2 cellular contexts compared by ENCODE assay signal in genomic region chr15:32706704-32707103, GRCh38.
TF ChIP-seq lines count a peak whose summit lies in the region.

No MANE protein-coding gene starts in this region.

TF ChIP-seq in HCT116, 20 proteins besides CTCF, POLR2A, EP300 and RAD21 (continued from another document):
- TF ChIP-seq ELF1 (IDR thresholded peaks at IDR 0.05; ENCODE audit: borderline replicate concordance, low read depth) = no peak
- no peak for TF ChIP-seq SP1 (IDR thresholded peaks at IDR 0.05; ENCODE audit: low read depth)
- TF ChIP-seq ZFX (IDR thresholded peaks at IDR 0.05) = no peak
- TF ChIP-seq SRF (IDR thresholded peaks at IDR 0.05; ENCODE audit: low read depth) = no peak
- TF ChIP-seq JUND (IDR thresholded peaks at IDR 0.05) = no peak
- TF ChIP-seq MAX (IDR thresholded peaks at IDR 0.05) = no peak
- no peak for TF ChIP-seq REST (IDR thresholded peaks at IDR 0.05; ENCODE audit: low read depth)

TF ChIP-seq in SK-N-SH, 30 proteins besides CTCF, POLR2A, EP300 and RAD21 (continued from another document):
- TF ChIP-seq EZH2phosphoT487 (IDR thresholded peaks at IDR 0.05; ENCODE audit: borderline replicate concordance, low read depth) (no peak), TCF12 (IDR thresholded peaks at IDR 0.05) (peak; percentile 56; the same call in 1 of the 2 replicates), RXRA (IDR thresholded peaks at IDR 0.05; ENCODE audit: borderline replicate concordance, low read depth) (no peak), SMC3 (IDR thresholded peaks at IDR 0.05; ENCODE audit: low read depth, low read length) (no peak), FOXM1 (IDR thresholded peaks at IDR 0.05; ENCODE audit: low read depth) (no peak), YY1 (IDR thresholded peaks at IDR 0.05; ENCODE audit: low read depth) (no peak), USF1 (IDR thresholded peaks at IDR 0.05; ENCODE audit: borderline replicate concordance, low read depth) (no peak), MXI1 (IDR thresholded peaks at IDR 0.05; ENCODE audit: low read depth, low read length) (no peak), USF2 (IDR thresholded peaks at IDR 0.05; ENCODE audit: borderline replicate concordance, low read depth, low read length) (no peak), NFIC (IDR thresholded peaks at IDR 0.05; ENCODE audit: borderline replicate concordance) (no peak), SIN3A (IDR thresholded peaks at IDR 0.05; ENCODE audit: borderline replicate concordance, low read depth, low read length) (no peak), TAF1 (IDR thresholded peaks at IDR 0.05; ENCODE audit: borderline replicate concordance, low read depth, low read length) (no peak), RCOR1 (IDR thresholded peaks at IDR 0.05; ENCODE audit: low read length) (no peak), RFX5 (IDR thresholded peaks at IDR 0.05; ENCODE audit: low read length) (no peak), PBX3 (IDR thresholded peaks at IDR 0.05) (peak; percentile 26; the same call in 1 of the 2 replicates), REST (IDR thresholded peaks at IDR 0.05; ENCODE audit: low read depth, low read length) (no peak), ZBTB33 (IDR thresholded peaks at IDR 0.05; ENCODE audit: borderline replicate concordance, low read depth) (no peak), MAX (IDR thresholded peaks at IDR 0.05; ENCODE audit: low read depth) (no peak)
